ENCODE assay signal across 1 cellular context in genomic region chr1:205775015-205775716, GRCh38.
TF ChIP-seq lines count a peak whose summit lies in the region.

A gene with protein sequence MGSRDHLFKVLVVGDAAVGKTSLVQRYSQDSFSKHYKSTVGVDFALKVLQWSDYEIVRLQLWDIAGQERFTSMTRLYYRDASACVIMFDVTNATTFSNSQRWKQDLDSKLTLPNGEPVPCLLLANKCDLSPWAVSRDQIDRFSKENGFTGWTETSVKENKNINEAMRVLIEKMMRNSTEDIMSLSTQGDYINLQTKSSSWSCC (minus strand): TSS chr1:205775482. CDS start chr1:205774956, 526 bp downstream.

TF ChIP-seq in GM12878, 131 proteins besides CTCF, POLR2A, EP300 and RAD21 (continued from another document and continues in another):
- no peak for TF ChIP-seq YY1 (IDR thresholded peaks at IDR 0.05; ENCODE audit: low read depth, low read length)
- TF ChIP-seq ETV6 (conservative IDR thresholded peaks at IDR 0.05 in 1 of 2, IDR thresholded peaks at IDR 0.05 in 1 of 2; ENCODE audit: borderline replicate concordance in 1 of 2, low read depth in 1 of 2): peak in 1 of 2 experiments; percentile 35; a peak in 1 of 4 replicates
- TF ChIP-seq, protein P1, sequence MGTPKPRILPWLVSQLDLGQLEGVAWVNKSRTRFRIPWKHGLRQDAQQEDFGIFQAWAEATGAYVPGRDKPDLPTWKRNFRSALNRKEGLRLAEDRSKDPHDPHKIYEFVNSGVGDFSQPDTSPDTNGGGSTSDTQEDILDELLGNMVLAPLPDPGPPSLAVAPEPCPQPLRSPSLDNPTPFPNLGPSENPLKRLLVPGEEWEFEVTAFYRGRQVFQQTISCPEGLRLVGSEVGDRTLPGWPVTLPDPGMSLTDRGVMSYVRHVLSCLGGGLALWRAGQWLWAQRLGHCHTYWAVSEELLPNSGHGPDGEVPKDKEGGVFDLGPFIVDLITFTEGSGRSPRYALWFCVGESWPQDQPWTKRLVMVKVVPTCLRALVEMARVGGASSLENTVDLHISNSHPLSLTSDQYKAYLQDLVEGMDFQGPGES (IDR thresholded peaks at IDR 0.05): 0 out of 2 replicates have a peak, but pooled peaks have one; percentile 44
- no peak for TF ChIP-seq PRDM15 (CRISPR knock-in tag; IDR thresholded peaks at IDR 0.05)
- TF ChIP-seq, protein P2, sequence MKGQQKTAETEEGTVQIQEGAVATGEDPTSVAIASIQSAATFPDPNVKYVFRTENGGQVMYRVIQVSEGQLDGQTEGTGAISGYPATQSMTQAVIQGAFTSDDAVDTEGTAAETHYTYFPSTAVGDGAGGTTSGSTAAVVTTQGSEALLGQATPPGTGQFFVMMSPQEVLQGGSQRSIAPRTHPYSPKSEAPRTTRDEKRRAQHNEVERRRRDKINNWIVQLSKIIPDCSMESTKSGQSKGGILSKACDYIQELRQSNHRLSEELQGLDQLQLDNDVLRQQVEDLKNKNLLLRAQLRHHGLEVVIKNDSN (IDR thresholded peaks at IDR 0.05; ENCODE audit: borderline replicate concordance, extremely low read length, insufficient read depth, low read depth, low read length): peak; percentile 95
- peak; percentile 80 for TF ChIP-seq ZNF207 (IDR thresholded peaks at IDR 0.05; ENCODE audit: borderline replicate concordance)
- TF ChIP-seq NR2F1 (conservative IDR thresholded peaks at IDR 0.05): peak; percentile 71; the same call in 1 of the 2 replicates
- TF ChIP-seq YBX1 (IDR thresholded peaks at IDR 0.05): no peak
- peak; percentile 97 for TF ChIP-seq RAD51 (IDR thresholded peaks at IDR 0.05)
- peak; percentile 49; the same call in 1 of the 2 replicates for TF ChIP-seq TAF1 (IDR thresholded peaks at IDR 0.05; ENCODE audit: borderline replicate concordance, low read depth, low read length)
- TF ChIP-seq CHD2 (IDR thresholded peaks at IDR 0.05; ENCODE audit: borderline replicate concordance, low read depth, low read length): peak; percentile 79; the same call in 1 of the 2 replicates
- TF ChIP-seq TCF3 (IDR thresholded peaks at IDR 0.05; ENCODE audit: borderline replicate concordance, insufficient read depth, low read depth, low read length): peak; percentile 47; the same call in 1 of the 2 replicates
- TF ChIP-seq SPI1 (IDR thresholded peaks at IDR 0.05; ENCODE audit: borderline replicate concordance, insufficient read depth, low read depth, low read length): peak; percentile 48
- TF ChIP-seq HDGF (IDR thresholded peaks at IDR 0.05): peak; percentile 61; the same call in 1 of the 2 replicates
- peak; percentile 39; the same call in 1 of the 2 replicates for TF ChIP-seq ATF7 (IDR thresholded peaks at IDR 0.05; ENCODE audit: low read depth)
- TF ChIP-seq ATF3 (IDR thresholded peaks at IDR 0.05; ENCODE audit: borderline replicate concordance, extremely low read depth, low read depth, low read length): peak; percentile 93
- peak; percentile 80 for TF ChIP-seq MEF2B (IDR thresholded peaks at IDR 0.05; ENCODE audit: partially characterized antibody, poor library complexity, severe bottlenecking)
- peak; percentile 99 for TF ChIP-seq SIX5 (IDR thresholded peaks at IDR 0.05; ENCODE audit: low read depth, low read length, severe bottlenecking)
- no peak; the same call in 1 of the 2 replicates for TF ChIP-seq NFIC (IDR thresholded peaks at IDR 0.05; ENCODE audit: low read depth, low read length)
- peak; percentile 48 to 59; a peak in 3 of 4 replicates for TF ChIP-seq IKZF2 (IDR thresholded peaks at IDR 0.05)
- TF ChIP-seq LARP7 (IDR thresholded peaks at IDR 0.05): peak; percentile 81
- TF ChIP-seq BMI1 (IDR thresholded peaks at IDR 0.05; ENCODE audit: borderline replicate concordance): no peak
- TF ChIP-seq HCFC1 (IDR thresholded peaks at IDR 0.05; ENCODE audit: low read length): peak; percentile 99
- TF ChIP-seq STAT1 (conservative IDR thresholded peaks at IDR 0.05): 0 out of 2 replicates have a peak, but pooled peaks have one; percentile 55
- TF ChIP-seq, protein P3, sequence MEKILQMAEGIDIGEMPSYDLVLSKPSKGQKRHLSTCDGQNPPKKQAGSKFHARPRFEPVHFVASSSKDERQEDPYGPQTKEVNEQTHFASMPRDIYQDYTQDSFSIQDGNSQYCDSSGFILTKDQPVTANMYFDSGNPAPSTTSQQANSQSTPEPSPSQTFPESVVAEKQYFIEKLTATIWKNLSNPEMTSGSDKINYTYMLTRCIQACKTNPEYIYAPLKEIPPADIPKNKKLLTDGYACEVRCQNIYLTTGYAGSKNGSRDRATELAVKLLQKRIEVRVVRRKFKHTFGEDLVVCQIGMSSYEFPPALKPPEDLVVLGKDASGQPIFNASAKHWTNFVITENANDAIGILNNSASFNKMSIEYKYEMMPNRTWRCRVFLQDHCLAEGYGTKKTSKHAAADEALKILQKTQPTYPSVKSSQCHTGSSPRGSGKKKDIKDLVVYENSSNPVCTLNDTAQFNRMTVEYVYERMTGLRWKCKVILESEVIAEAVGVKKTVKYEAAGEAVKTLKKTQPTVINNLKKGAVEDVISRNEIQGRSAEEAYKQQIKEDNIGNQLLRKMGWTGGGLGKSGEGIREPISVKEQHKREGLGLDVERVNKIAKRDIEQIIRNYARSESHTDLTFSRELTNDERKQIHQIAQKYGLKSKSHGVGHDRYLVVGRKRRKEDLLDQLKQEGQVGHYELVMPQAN (conservative IDR thresholded peaks at IDR 0.05): peak; percentile 69
- peak; percentile 62 for TF ChIP-seq CBFB (IDR thresholded peaks at IDR 0.05; ENCODE audit: low read depth)
- peak; percentile 50 for TF ChIP-seq MTA2 (IDR thresholded peaks at IDR 0.05; ENCODE audit: low read depth)
- 0 out of 2 replicates have a peak, but pooled peaks have one; percentile 36 for TF ChIP-seq ZBTB33 (IDR thresholded peaks at IDR 0.05)
- TF ChIP-seq RUNX3 (IDR thresholded peaks at IDR 0.05; ENCODE audit: low read length): peak; percentile 84
- peak; percentile 50; the same call in 1 of the 2 replicates for TF ChIP-seq NR2C1 (IDR thresholded peaks at IDR 0.05)
- 0 out of 2 replicates have a peak, but pooled peaks have one; percentile 29 for TF ChIP-seq ZNF217 (IDR thresholded peaks at IDR 0.05)
- peak; percentile 93 for TF ChIP-seq NBN (IDR thresholded peaks at IDR 0.05)
- TF ChIP-seq, protein P4, sequence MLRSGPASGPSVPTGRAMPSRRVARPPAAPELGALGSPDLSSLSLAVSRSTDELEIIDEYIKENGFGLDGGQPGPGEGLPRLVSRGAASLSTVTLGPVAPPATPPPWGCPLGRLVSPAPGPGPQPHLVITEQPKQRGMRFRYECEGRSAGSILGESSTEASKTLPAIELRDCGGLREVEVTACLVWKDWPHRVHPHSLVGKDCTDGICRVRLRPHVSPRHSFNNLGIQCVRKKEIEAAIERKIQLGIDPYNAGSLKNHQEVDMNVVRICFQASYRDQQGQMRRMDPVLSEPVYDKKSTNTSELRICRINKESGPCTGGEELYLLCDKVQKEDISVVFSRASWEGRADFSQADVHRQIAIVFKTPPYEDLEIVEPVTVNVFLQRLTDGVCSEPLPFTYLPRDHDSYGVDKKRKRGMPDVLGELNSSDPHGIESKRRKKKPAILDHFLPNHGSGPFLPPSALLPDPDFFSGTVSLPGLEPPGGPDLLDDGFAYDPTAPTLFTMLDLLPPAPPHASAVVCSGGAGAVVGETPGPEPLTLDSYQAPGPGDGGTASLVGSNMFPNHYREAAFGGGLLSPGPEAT (IDR thresholded peaks at IDR 0.05; ENCODE audit: low read depth): peak; percentile 62; the same call in 1 of the 2 replicates
- TF ChIP-seq E2F8 (IDR thresholded peaks at IDR 0.05; ENCODE audit: low read depth, partially characterized antibody): peak; percentile 36
- TF ChIP-seq GATAD2B (conservative IDR thresholded peaks at IDR 0.05; ENCODE audit: low read depth): peak; percentile 88
- no peak for TF ChIP-seq TCF12 (IDR thresholded peaks at IDR 0.05; ENCODE audit: low read depth, low read length)
- no peak for TF ChIP-seq SRF (IDR thresholded peaks at IDR 0.05; ENCODE audit: low read depth in 2 of 2, low read length in 2 of 2)
- TF ChIP-seq, protein P5, sequence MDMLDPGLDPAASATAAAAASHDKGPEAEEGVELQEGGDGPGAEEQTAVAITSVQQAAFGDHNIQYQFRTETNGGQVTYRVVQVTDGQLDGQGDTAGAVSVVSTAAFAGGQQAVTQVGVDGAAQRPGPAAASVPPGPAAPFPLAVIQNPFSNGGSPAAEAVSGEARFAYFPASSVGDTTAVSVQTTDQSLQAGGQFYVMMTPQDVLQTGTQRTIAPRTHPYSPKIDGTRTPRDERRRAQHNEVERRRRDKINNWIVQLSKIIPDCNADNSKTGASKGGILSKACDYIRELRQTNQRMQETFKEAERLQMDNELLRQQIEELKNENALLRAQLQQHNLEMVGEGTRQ (IDR thresholded peaks at IDR 0.05; ENCODE audit: borderline replicate concordance, low read depth, low read length): peak; percentile 86
- TF ChIP-seq MYC (IDR thresholded peaks at IDR 0.05; ENCODE audit: insufficient read depth, insufficient read length, insufficient replicate concordance, low read length, severe bottlenecking): peak; percentile 48
- no peak for TF ChIP-seq HDAC6 (IDR thresholded peaks at IDR 0.05; ENCODE audit: unreplicated experiment)
- peak; percentile 43; the same call in 1 of the 2 replicates for TF ChIP-seq IRF4 (IDR thresholded peaks at IDR 0.05; ENCODE audit: low read depth, low read length)
- TF ChIP-seq GABPA (IDR thresholded peaks at IDR 0.05; ENCODE audit: low read depth): 0 out of 2 replicates have a peak, but pooled peaks have one; percentile 18
- TF ChIP-seq RELA (IDR thresholded peaks at IDR 0.05; ENCODE audit: borderline replicate concordance, partially characterized antibody): peak; percentile 87
- peak; percentile 87 for TF ChIP-seq CREM (IDR thresholded peaks at IDR 0.05; ENCODE audit: low read depth)
- TF ChIP-seq SREBF1 (IDR thresholded peaks at IDR 0.05; ENCODE audit: low read length): peak; percentile 83
- peak; percentile 87 for TF ChIP-seq DPF2 (IDR thresholded peaks at IDR 0.05)
